23 cellular contexts compared by ENCODE assay signal in the genomic region with DNA sequence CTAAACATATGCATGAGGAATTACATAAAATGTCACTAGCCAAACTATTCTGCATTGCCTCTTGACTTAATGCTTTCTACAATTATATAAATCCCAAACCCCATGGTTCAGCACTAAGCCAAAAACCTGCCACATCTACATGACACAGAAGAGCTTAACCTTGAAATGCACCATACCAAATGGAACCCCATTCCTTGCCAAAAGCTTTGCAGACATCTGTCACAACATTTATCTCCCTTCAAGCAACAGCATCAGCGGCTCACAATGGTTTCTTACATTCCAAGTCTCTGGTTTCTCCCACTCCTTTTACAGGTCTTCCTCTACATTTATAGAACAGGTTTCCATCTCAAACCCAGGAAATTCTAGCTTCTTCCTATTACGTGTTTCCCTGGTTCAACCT. TPM values are rescaled to one million over a fixed set of nuclear protein-coding genes. Genes with fewer than 3 reads are reported as not detected.
DNase-seq lines count a peak whose midpoint lies in the region; ATAC-seq lines count a peak whose summit lies in the region.
"Had no signal": no experiment of that assay in that cellular context is flagged by ENCODE, and none has a peak within 500 bp of the region (broad histone marks: within the 10 kb centered on the region; RNA-seq: fewer than 3 reads in every experiment).

No MANE protein-coding gene starts in this region.

- H3K9me3 Mint-ChIP-seq in activated CD4-positive, alpha-beta T cell treated with anti-CD3 and anti-CD28 coated beads, Interleukin-2, amount 10 ng/mL, durations not matched to agents 24 days and 14 days = no peaks in the 10 kb centered on the region

- no peaks in the 10 kb centered on the region for H3K9me3 ChIP-seq in SJCRH30 (replicated peaks)
- H3K9me3 ChIP-seq: MG63 had no signal

- H3K27ac Mint-ChIP-seq in activated CD4-positive, alpha-beta T cell treated with anti-CD3 and anti-CD28 coated beads, Interleukin-2, amount 10 ng/mL, durations not matched to agents 24 days and 14 days = no peak overlapping the region

- peaks cover 12% of the 10 kb centered on the region for H3K4me1 ChIP-seq in SJCRH30

- peak overlapping the region; percentile 18; the same call in 1 of the 2 replicates for H3K27ac ChIP-seq in SJCRH30
- H3K27ac ChIP-seq: GM23248, SK-N-MC had no signal

- H3K27me3 Mint-ChIP-seq in activated CD4-positive, alpha-beta T cell treated with anti-CD3 and anti-CD28 coated beads, Interleukin-2, amount 10 ng/mL, durations not matched to agents 24 days and 14 days = peaks cover 27% of the 10 kb centered on the region

- no peak for ATAC-seq in GM18498 (IDR thresholded peaks at IDR 0.05; ENCODE audit: unreplicated experiment)

- no peaks in the 10 kb centered on the region for H3K4me1 Mint-ChIP-seq in activated CD4-positive, alpha-beta T cell treated with anti-CD3 and anti-CD28 coated beads, Interleukin-2, amount 10 ng/mL, durations not matched to agents 24 days and 14 days

- H3K4me3 Mint-ChIP-seq in activated CD4-positive, alpha-beta T cell treated with anti-CD3 and anti-CD28 coated beads, Interleukin-2, amount 10 ng/mL, durations not matched to agents 24 days and 14 days = no peak overlapping the region

- H3K27me3 ChIP-seq in SJCRH30 = no peaks in the 10 kb centered on the region
- H3K27me3 ChIP-seq: MG63 had no signal

- DNase-seq in NCI-H524 (lab: John Stamatoyannopoulos, UW) = peak; percentile 54 to 75
- no peak for DNase-seq in NCI-H524 treated with DMSO at 0.1 percent for 48 hours (lab: John Stamatoyannopoulos, UW)
- DNase-seq in SJCRH30 = peak; percentile 48 to 82
- DNase-seq in myocyte (ENCODE audit: low read depth) = peak; percentile 63
- no peak for DNase-seq in activated CD4-positive, alpha-beta T cell treated with anti-CD3 and anti-CD28 coated beads, Interleukin-2, amount 10 ng/mL, durations not matched to agents 24 days and 14 days
- DNase-seq in effector CD8-positive, alpha-beta T cell (lab: John Stamatoyannopoulos, UW) = no peak
- DNase-seq: 8988T, ACHN, DMS53, GM23248, H7, KBM-7, MG63, NCI-H1105 treated with DMSO at 0.1 percent for 48 hours, NCI-H146, NCI-H1930, NCI-H2107, NCI-H2227 treated with DMSO at 0.1 percent for 48 hours, NCI-H510A treated with DMSO at 0.1 percent for 48 hours, RPMI8226, SHP77 treated with DMSO at 0.1 percent for 48 hours had no signal

- H3K36me3 Mint-ChIP-seq in activated CD4-positive, alpha-beta T cell treated with anti-CD3 and anti-CD28 coated beads, Interleukin-2, amount 10 ng/mL, durations not matched to agents 24 days and 14 days (ENCODE audit: low read depth) = no peaks in the 10 kb centered on the region

- H3K4me3 ChIP-seq in SJCRH30 = no peak overlapping the region
- H3K4me3 ChIP-seq: GM23248, MG63, SK-N-MC had no signal

- intact Hi-C loops in activated CD4-positive, alpha-beta T cell treated with anti-CD3 and anti-CD28 coated beads, Interleukin-2, amount 10 ng/mL, durations not matched to agents 24 days and 14 days (cut with micrococcal nuclease) = no loop called here

- no peaks in the 10 kb centered on the region for H3K36me3 ChIP-seq in SJCRH30
- H3K36me3 ChIP-seq: MG63 had no signal

RNA-seq across cellular contexts. Expression of a gene that starts 58.4 kb away (rescaled TPM):
- 32.6 and 33.5 TPM in 2 replicates for total RNA-seq in SJCRH30 (2014; rRNA removed; shearing (Covaris generic))
- 41.0 and 76.3 TPM in 2 replicates for total RNA-seq in myocyte
- polyA plus RNA-seq in myocyte (2012) = 58.6 TPM
- 27.4 and 28.0 TPM in 2 replicates for total RNA-seq in activated CD4-positive, alpha-beta T cell treated with anti-CD3 and anti-CD28 coated beads, Interleukin-2, amount 10 ng/mL, durations not matched to agents 24 days and 14 days

Comparison
In these comparisons a context has a peak if more than half of its experiments do, and no peak if none do; other contexts are left out.
1. DNase-seq: peak in NCI-H524 (2 of 2), SJCRH30 (2 of 2) and myocyte (single experiment); none in NCI-H524 treated with DMSO at 0.1 percent for 48 hours (single experiment), activated CD4-positive, alpha-beta T cell treated with anti-CD3 and anti-CD28 coated beads, Interleukin-2, amount 10 ng/mL, durations not matched to agents 24 days and 14 days (single experiment) and effector CD8-positive, alpha-beta T cell (single experiment).